ENCODE assay signal across 2 cellular contexts in the genomic region with DNA sequence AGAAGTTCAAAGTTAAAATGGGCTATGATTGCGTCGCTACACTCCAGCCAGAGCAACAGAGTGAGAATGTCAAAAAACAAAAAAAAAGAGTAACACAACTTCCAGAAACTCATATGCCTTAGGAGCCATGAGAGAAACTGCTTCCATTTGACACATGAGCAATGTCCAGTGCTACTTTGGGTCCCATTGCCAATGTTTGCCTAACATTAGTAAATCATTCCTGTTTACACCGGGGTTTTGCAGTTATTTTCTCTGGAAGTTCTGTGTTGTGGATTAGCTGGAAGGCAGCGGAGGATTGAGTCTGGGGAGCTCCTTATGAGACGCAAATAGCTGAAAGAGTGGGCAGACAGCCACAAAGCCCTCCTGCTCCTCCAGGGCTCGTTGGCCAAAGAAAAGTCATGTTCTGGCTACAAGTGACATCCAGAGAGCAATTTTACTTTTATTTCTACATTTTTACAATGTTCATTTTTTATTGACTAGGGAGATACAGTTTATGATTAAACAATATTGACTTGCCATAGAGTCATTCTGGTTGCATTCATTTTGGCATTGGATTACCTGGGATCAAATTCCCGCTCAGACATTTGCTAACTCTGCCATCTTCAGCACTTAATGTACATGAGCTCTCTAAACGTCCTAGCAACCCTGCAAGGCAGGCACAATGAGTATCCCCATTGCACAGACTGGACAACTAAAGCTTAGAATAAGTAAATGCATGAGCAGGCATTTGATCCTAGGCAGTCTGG.
TF ChIP-seq lines count a peak whose summit lies in the region.

No MANE protein-coding gene starts in this region.

TF ChIP-seq in liver, 16 proteins besides CTCF, POLR2A, EP300 and RAD21 (continued from another document):
- TF ChIP-seq MAX (IDR thresholded peaks at IDR 0.05) (peak; percentile 55), NR2F2 (IDR thresholded peaks at IDR 0.05) (no peak), GABPA (IDR thresholded peaks at IDR 0.05 in 1 of 2, conservative IDR thresholded peaks at IDR 0.05 in 1 of 2) (no peak), JUND (IDR thresholded peaks at IDR 0.05) (no peak), TAF1 (conservative IDR thresholded peaks at IDR 0.05) (no peak), FOXA2 (IDR thresholded peaks at IDR 0.05) (no peak), HNF4G (IDR thresholded peaks at IDR 0.05) (no peak), YY1 (IDR thresholded peaks at IDR 0.05) (peak; percentile 76), SP1 (IDR thresholded peaks at IDR 0.05) (peak; percentile 45), FOXA1 (IDR thresholded peaks at IDR 0.05) (peak; percentile 37), RXRA (IDR thresholded peaks at IDR 0.05) (peak in 1 of 2 donors; percentile 38), REST (IDR thresholded peaks at IDR 0.05) (peak; percentile 15)
- TF ChIP-seq, protein P1, sequence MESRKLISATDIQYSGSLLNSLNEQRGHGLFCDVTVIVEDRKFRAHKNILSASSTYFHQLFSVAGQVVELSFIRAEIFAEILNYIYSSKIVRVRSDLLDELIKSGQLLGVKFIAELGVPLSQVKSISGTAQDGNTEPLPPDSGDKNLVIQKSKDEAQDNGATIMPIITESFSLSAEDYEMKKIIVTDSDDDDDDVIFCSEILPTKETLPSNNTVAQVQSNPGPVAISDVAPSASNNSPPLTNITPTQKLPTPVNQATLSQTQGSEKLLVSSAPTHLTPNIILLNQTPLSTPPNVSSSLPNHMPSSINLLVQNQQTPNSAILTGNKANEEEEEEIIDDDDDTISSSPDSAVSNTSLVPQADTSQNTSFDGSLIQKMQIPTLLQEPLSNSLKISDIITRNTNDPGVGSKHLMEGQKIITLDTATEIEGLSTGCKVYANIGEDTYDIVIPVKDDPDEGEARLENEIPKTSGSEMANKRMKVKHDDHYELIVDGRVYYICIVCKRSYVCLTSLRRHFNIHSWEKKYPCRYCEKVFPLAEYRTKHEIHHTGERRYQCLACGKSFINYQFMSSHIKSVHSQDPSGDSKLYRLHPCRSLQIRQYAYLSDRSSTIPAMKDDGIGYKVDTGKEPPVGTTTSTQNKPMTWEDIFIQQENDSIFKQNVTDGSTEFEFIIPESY (IDR thresholded peaks at IDR 0.05), result peak; percentile 23
- TF ChIP-seq, protein P2, sequence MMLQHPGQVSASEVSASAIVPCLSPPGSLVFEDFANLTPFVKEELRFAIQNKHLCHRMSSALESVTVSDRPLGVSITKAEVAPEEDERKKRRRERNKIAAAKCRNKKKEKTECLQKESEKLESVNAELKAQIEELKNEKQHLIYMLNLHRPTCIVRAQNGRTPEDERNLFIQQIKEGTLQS (IDR thresholded peaks at IDR 0.05), result no peak
TF ChIP-seq in liver: peak in this region for 8.

TF ChIP-seq in HepG2, 621 proteins besides CTCF, POLR2A, EP300 and RAD21 (continued from another document):
- TF ChIP-seq NFKBIZ (CRISPR knock-in tag; IDR thresholded peaks at IDR 0.05), result no peak
- TF ChIP-seq, protein P3, sequence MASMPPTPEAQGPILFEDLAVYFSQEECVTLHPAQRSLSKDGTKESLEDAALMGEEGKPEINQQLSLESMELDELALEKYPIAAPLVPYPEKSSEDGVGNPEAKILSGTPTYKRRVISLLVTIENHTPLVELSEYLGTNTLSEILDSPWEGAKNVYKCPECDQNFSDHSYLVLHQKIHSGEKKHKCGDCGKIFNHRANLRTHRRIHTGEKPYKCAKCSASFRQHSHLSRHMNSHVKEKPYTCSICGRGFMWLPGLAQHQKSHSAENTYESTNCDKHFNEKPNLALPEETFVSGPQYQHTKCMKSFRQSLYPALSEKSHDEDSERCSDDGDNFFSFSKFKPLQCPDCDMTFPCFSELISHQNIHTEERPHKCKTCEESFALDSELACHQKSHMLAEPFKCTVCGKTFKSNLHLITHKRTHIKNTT (CRISPR knock-in tag; IDR thresholded peaks at IDR 0.05), result no peak
- no peak for TF ChIP-seq SATB2 (CRISPR knock-in tag; IDR thresholded peaks at IDR 0.05)
- no peak for TF ChIP-seq ZNF850 (CRISPR knock-in tag; conservative IDR thresholded peaks at IDR 0.05)
